8 cellular contexts compared by ENCODE assay signal in genomic region chr14:64569108-64570045, GRCh38. TPM values are rescaled to one million over a fixed set of nuclear protein-coding genes. Genes with fewer than 3 reads are reported as not detected.
DNase-seq lines count a peak whose midpoint lies in the region; TF ChIP-seq lines count a peak whose summit lies in the region.

No MANE protein-coding gene starts in this region.

- no peak overlapping the region for H3K27ac ChIP-seq in ovary

- TF ChIP-seq CTCF in ovary (IDR thresholded peaks at IDR 0.05) (no peak), Calu3 (IDR thresholded peaks at IDR 0.05; ENCODE audit: unreplicated experiment) (no peak)

- H3K36me3 Mint-ChIP-seq in Calu3 (ENCODE audit: insufficient read depth, unreplicated experiment): peaks cover 5% of the 10 kb centered on the region

- DNase-seq in EH (ENCODE audit: low read depth) (peak; percentile 88), T1000 (lab: John Stamatoyannopoulos, UW) (peak; percentile 40), head of caudate nucleus (peak in 41 of 42 donors; percentile 24 to 89 (median 63)), ovary (peak; percentile 38 to 68 (median 50)), Calu3 (no peak)
- DNase-seq in activated CD4-positive, alpha-beta T cell treated with anti-CD3 and anti-CD28 coated beads, Interleukin-2, amount 50 U/mL, for 48 hours: no peak
- DNase-seq in activated CD4-positive, CD25-positive, alpha-beta regulatory T cell treated with anti-CD3 and anti-CD28 coated beads, Interleukin-2, amount 50 U/mL, for 72 hours: no peak
- DNase-seq in effector CD4-positive, alpha-beta T cell: no peak

- H3K27me3 Mint-ChIP-seq in Calu3 (ENCODE audit: unreplicated experiment): no peaks in the 10 kb centered on the region

- H3K27ac Mint-ChIP-seq in Calu3 (ENCODE audit: unreplicated experiment): no peak overlapping the region

- H3K27me3 ChIP-seq in ovary: no peaks in the 10 kb centered on the region

- H3K4me1 Mint-ChIP-seq in Calu3 (ENCODE audit: low read depth, unreplicated experiment): no peaks in the 10 kb centered on the region

- BruUV-seq in Calu3 (replicated peaks; lab: Mats Ljungman, UMichigan): no TSS peak

- H3K36me3 ChIP-seq in ovary: no peaks in the 10 kb centered on the region

- no peak for TF ChIP-seq EP300 in ovary (IDR thresholded peaks at IDR 0.05)

- H3K4me3 ChIP-seq in ovary: no peak overlapping the region

- no peaks in the 10 kb centered on the region for H3K9me3 Mint-ChIP-seq in Calu3 (ENCODE audit: low read depth, unreplicated experiment)

- H3K4me3 Mint-ChIP-seq in Calu3 (ENCODE audit: low read depth, unreplicated experiment): no peak overlapping the region

- peaks cover 5% of the 10 kb centered on the region for H3K4me1 ChIP-seq in ovary (ENCODE audit: insufficient read depth)

- intact Hi-C loops in head of caudate nucleus (cut with DNase I): no loop called here
- intact Hi-C loops in ovary (cut with DNase I): no loop called here
- intact Hi-C loops in Calu3 (cut with micrococcal nuclease; ENCODE audit: unreplicated experiment): no loop called here

- CTCF ChIA-PET in Calu3 (lab: Charles Lee): interaction anchor here (0.8 kb wide), 1 partner anchor 12 kb away, joined by 3 read pairs; no protein-coding TSS in a partner anchor

- no peak for TF ChIP-seq POLR2A in ovary (IDR thresholded peaks at IDR 0.05)

- WGBS in ovary, 3 donors: 31 to 50% (median 43%) methylated on average over 11 of the region's 11 CpGs

- H3K9me3 ChIP-seq in ovary: no peaks in the 10 kb centered on the region

RNA-seq across cellular contexts. Expression of gene PPP1R36, which starts 19.6 kb away (rescaled TPM):
- 1 to 10 TPM in 1 of 7 donors, under 1 TPM in 4, not detected in 2; 0.27 to 6.7 (median 0.48) TPM for total RNA-seq in ovary
- polyA plus RNA-seq in ovary: under 1 TPM; 0.24 to 0.68 TPM
- total RNA-seq in Calu3 (2022): 0.40 TPM in 1 of 2 replicates, not detected in the other

RNA-seq across cellular contexts. Expression of gene HSPA2, which starts 28.8 kb away (rescaled TPM):
- total RNA-seq in ovary: 10 to 100 TPM in 3 of 7 donors, 1 to 10 TPM in 4; 5.1 to 49.7 (median 9.9) TPM
- polyA plus RNA-seq in ovary: 1 to 10 TPM; 6.2 to 8.4 TPM
- total RNA-seq in Calu3 (2022): 3.6 and 4.1 TPM in 2 replicates

Comparison
In these comparisons a context has a peak if more than half of its experiments do, and no peak if none do; other contexts are left out.
1. DNase-seq: peak in EH (single experiment), T1000 (single experiment), head of caudate nucleus (41 of 42) and ovary (5 of 5); none in activated CD4-positive, alpha-beta T cell treated with anti-CD3 and anti-CD28 coated beads, Interleukin-2, amount 50 U/mL, for 48 hours (0 of 2), activated CD4-positive, CD25-positive, alpha-beta regulatory T cell treated with anti-CD3 and anti-CD28 coated beads, Interleukin-2, amount 50 U/mL, for 72 hours (single experiment), effector CD4-positive, alpha-beta T cell (single experiment) and Calu3 (single experiment).